Comparison of ENCODE assay signal across 1 cellular context in genomic region chrX:6693051-6693450, GRCh38.
TF ChIP-seq lines count a peak whose summit lies in the region.

No MANE protein-coding gene starts in this region.

TF ChIP-seq in WTC11, 78 proteins besides CTCF, POLR2A, EP300 and RAD21 (continued from another document):
- TF ChIP-seq AR (CRISPR knock-in tag; IDR thresholded peaks at IDR 0.05): no peak
- TF ChIP-seq USF1 (CRISPR knock-in tag; IDR thresholded peaks at IDR 0.05): no peak
- no peak for TF ChIP-seq NFE2L1 (CRISPR knock-in tag; IDR thresholded peaks at IDR 0.05)
- no peak for TF ChIP-seq GTF2I (CRISPR knock-in tag; conservative IDR thresholded peaks at IDR 0.05)
- TF ChIP-seq NFYB (CRISPR knock-in tag; conservative IDR thresholded peaks at IDR 0.05; ENCODE audit: low read depth): no peak
- no peak for TF ChIP-seq FOXK1 (CRISPR knock-in tag; IDR thresholded peaks at IDR 0.05)
- TF ChIP-seq ZNF671 (CRISPR knock-in tag; IDR thresholded peaks at IDR 0.05): no peak
- TF ChIP-seq HMGA2 (CRISPR knock-in tag; IDR thresholded peaks at IDR 0.05): no peak
- TF ChIP-seq SOX15 (CRISPR knock-in tag; IDR thresholded peaks at IDR 0.05): no peak
- TF ChIP-seq ZNF423 (CRISPR knock-in tag; IDR thresholded peaks at IDR 0.05): no peak
- no peak for TF ChIP-seq PREB (CRISPR knock-in tag; IDR thresholded peaks at IDR 0.05; ENCODE audit: borderline replicate concordance)
- no peak for TF ChIP-seq RORB (CRISPR knock-in tag; IDR thresholded peaks at IDR 0.05)
TF ChIP-seq in WTC11: peak in this region for 0.
